In the genomic region with DNA sequence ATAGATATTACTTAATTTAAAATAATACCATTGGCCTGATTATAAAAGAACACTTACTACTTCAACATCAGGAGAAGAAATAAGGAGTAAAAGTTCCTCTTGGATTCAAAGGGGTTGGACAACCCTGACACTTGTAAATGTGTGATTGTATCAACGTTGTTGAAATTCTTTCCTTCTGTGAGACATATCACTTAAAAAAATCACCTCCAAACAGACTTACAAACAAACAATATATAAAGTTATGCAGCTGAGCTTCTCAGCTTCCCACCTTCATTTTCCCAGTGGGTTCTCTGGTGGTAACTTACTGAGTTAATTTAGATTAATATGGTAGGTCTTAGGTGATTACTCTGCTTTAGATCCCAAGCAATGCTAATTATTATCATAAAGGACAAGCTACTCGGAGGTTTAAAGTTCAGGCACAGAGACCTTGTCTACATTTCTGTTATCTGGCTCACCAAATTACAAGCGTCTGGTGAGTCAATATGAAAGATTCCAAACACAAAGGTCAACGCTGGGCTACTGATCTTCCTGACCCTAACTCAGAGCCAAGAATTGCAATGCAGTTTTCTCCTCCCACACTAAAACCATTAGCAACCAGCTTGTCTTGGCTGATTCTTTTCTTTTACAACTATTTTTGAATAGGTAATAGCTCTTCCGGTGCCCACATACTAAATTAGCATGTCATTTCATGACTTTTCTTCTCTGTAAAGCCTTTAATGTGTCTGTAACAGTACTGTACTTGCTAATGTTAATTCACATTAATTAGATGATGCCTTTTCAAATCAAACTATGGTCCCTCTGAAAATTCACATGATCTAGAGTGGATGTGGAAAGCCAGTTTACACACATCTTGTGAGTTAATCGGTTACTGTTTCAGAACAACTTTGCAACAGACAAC, we compare ENCODE assay signal across 2 cellular contexts.
TF ChIP-seq lines count a peak whose summit lies in the region.

No MANE protein-coding gene starts in this region.

TF ChIP-seq in K562, 482 proteins besides CTCF, POLR2A, EP300 and RAD21 (continued from another document and continues in another):
- TF ChIP-seq, protein P1, sequence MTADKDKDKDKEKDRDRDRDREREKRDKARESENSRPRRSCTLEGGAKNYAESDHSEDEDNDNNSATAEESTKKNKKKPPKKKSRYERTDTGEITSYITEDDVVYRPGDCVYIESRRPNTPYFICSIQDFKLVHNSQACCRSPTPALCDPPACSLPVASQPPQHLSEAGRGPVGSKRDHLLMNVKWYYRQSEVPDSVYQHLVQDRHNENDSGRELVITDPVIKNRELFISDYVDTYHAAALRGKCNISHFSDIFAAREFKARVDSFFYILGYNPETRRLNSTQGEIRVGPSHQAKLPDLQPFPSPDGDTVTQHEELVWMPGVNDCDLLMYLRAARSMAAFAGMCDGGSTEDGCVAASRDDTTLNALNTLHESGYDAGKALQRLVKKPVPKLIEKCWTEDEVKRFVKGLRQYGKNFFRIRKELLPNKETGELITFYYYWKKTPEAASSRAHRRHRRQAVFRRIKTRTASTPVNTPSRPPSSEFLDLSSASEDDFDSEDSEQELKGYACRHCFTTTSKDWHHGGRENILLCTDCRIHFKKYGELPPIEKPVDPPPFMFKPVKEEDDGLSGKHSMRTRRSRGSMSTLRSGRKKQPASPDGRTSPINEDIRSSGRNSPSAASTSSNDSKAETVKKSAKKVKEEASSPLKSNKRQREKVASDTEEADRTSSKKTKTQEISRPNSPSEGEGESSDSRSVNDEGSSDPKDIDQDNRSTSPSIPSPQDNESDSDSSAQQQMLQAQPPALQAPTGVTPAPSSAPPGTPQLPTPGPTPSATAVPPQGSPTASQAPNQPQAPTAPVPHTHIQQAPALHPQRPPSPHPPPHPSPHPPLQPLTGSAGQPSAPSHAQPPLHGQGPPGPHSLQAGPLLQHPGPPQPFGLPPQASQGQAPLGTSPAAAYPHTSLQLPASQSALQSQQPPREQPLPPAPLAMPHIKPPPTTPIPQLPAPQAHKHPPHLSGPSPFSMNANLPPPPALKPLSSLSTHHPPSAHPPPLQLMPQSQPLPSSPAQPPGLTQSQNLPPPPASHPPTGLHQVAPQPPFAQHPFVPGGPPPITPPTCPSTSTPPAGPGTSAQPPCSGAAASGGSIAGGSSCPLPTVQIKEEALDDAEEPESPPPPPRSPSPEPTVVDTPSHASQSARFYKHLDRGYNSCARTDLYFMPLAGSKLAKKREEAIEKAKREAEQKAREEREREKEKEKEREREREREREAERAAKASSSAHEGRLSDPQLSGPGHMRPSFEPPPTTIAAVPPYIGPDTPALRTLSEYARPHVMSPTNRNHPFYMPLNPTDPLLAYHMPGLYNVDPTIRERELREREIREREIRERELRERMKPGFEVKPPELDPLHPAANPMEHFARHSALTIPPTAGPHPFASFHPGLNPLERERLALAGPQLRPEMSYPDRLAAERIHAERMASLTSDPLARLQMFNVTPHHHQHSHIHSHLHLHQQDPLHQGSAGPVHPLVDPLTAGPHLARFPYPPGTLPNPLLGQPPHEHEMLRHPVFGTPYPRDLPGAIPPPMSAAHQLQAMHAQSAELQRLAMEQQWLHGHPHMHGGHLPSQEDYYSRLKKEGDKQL (CRISPR knock-in tag; IDR thresholded peaks at IDR 0.05; ENCODE audit: borderline replicate concordance): no peak
- no peak for TF ChIP-seq BDP1 (IDR thresholded peaks at IDR 0.05; ENCODE audit: insufficient read depth, insufficient read length)
- TF ChIP-seq NELFE (IDR thresholded peaks at IDR 0.05; ENCODE audit: insufficient read depth, insufficient read length): no peak
- TF ChIP-seq, protein P2, sequence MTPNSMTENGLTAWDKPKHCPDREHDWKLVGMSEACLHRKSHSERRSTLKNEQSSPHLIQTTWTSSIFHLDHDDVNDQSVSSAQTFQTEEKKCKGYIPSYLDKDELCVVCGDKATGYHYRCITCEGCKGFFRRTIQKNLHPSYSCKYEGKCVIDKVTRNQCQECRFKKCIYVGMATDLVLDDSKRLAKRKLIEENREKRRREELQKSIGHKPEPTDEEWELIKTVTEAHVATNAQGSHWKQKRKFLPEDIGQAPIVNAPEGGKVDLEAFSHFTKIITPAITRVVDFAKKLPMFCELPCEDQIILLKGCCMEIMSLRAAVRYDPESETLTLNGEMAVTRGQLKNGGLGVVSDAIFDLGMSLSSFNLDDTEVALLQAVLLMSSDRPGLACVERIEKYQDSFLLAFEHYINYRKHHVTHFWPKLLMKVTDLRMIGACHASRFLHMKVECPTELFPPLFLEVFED (CRISPR knock-in tag; conservative IDR thresholded peaks at IDR 0.05): no peak
- TF ChIP-seq FOXK1 (CRISPR knock-in tag; IDR thresholded peaks at IDR 0.05; ENCODE audit: borderline replicate concordance): no peak
- TF ChIP-seq, protein P3, sequence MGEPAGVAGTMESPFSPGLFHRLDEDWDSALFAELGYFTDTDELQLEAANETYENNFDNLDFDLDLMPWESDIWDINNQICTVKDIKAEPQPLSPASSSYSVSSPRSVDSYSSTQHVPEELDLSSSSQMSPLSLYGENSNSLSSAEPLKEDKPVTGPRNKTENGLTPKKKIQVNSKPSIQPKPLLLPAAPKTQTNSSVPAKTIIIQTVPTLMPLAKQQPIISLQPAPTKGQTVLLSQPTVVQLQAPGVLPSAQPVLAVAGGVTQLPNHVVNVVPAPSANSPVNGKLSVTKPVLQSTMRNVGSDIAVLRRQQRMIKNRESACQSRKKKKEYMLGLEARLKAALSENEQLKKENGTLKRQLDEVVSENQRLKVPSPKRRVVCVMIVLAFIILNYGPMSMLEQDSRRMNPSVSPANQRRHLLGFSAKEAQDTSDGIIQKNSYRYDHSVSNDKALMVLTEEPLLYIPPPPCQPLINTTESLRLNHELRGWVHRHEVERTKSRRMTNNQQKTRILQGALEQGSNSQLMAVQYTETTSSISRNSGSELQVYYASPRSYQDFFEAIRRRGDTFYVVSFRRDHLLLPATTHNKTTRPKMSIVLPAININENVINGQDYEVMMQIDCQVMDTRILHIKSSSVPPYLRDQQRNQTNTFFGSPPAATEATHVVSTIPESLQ (CRISPR knock-in tag; IDR thresholded peaks at IDR 0.05): no peak
- TF ChIP-seq ZNF766 (CRISPR knock-in tag; conservative IDR thresholded peaks at IDR 0.05): no peak
- no peak for TF ChIP-seq GATA2 (CRISPR knock-in tag; IDR thresholded peaks at IDR 0.05)
- TF ChIP-seq, protein P4, sequence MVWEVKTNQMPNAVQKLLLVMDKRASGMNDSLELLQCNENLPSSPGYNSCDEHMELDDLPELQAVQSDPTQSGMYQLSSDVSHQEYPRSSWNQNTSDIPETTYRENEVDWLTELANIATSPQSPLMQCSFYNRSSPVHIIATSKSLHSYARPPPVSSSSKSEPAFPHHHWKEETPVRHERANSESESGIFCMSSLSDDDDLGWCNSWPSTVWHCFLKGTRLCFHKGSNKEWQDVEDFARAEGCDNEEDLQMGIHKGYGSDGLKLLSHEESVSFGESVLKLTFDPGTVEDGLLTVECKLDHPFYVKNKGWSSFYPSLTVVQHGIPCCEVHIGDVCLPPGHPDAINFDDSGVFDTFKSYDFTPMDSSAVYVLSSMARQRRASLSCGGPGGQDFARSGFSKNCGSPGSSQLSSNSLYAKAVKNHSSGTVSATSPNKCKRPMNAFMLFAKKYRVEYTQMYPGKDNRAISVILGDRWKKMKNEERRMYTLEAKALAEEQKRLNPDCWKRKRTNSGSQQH (CRISPR knock-in tag; IDR thresholded peaks at IDR 0.05): no peak
- TF ChIP-seq ZNF584 (CRISPR knock-in tag; IDR thresholded peaks at IDR 0.05; ENCODE audit: low read depth): no peak
- TF ChIP-seq, protein P5, sequence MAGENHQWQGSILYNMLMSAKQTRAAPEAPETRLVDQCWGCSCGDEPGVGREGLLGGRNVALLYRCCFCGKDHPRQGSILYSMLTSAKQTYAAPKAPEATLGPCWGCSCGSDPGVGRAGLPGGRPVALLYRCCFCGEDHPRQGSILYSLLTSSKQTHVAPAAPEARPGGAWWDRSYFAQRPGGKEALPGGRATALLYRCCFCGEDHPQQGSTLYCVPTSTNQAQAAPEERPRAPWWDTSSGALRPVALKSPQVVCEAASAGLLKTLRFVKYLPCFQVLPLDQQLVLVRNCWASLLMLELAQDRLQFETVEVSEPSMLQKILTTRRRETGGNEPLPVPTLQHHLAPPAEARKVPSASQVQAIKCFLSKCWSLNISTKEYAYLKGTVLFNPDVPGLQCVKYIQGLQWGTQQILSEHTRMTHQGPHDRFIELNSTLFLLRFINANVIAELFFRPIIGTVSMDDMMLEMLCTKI (IDR thresholded peaks at IDR 0.05; ENCODE audit: partially characterized antibody): no peak

TF ChIP-seq in HepG2, 621 proteins besides CTCF, POLR2A, EP300 and RAD21 (continued from another document and continues in another):
- TF ChIP-seq, protein P6, sequence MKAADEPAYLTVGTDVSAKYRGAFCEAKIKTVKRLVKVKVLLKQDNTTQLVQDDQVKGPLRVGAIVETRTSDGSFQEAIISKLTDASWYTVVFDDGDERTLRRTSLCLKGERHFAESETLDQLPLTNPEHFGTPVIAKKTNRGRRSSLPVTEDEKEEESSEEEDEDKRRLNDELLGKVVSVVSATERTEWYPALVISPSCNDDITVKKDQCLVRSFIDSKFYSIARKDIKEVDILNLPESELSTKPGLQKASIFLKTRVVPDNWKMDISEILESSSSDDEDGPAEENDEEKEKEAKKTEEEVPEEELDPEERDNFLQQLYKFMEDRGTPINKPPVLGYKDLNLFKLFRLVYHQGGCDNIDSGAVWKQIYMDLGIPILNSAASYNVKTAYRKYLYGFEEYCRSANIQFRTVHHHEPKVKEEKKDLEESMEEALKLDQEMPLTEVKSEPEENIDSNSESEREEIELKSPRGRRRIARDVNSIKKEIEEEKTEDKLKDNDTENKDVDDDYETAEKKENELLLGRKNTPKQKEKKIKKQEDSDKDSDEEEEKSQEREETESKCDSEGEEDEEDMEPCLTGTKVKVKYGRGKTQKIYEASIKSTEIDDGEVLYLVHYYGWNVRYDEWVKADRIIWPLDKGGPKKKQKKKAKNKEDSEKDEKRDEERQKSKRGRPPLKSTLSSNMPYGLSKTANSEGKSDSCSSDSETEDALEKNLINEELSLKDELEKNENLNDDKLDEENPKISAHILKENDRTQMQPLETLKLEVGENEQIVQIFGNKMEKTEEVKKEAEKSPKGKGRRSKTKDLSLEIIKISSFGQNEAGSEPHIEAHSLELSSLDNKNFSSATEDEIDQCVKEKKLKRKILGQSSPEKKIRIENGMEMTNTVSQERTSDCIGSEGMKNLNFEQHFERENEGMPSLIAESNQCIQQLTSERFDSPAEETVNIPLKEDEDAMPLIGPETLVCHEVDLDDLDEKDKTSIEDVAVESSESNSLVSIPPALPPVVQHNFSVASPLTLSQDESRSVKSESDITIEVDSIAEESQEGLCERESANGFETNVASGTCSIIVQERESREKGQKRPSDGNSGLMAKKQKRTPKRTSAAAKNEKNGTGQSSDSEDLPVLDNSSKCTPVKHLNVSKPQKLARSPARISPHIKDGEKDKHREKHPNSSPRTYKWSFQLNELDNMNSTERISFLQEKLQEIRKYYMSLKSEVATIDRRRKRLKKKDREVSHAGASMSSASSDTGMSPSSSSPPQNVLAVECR (CRISPR knock-in tag; IDR thresholded peaks at IDR 0.05; ENCODE audit: borderline replicate concordance): peak; percentile 37; the same call in 1 of the 2 replicates
- TF ChIP-seq SP4 (CRISPR knock-in tag; IDR thresholded peaks at IDR 0.05) (no peak), IRX3 (CRISPR knock-in tag; IDR thresholded peaks at IDR 0.05; ENCODE audit: borderline replicate concordance, low read depth) (no peak), ELF4 (CRISPR knock-in tag; IDR thresholded peaks at IDR 0.05; ENCODE audit: borderline replicate concordance) (0 out of 2 replicates have a peak, but pooled peaks have one; percentile 43), ZNF607 (CRISPR knock-in tag; IDR thresholded peaks at IDR 0.05; ENCODE audit: borderline replicate concordance) (peak; percentile 28; the same call in 1 of the 2 replicates), KLF13 (CRISPR knock-in tag; IDR thresholded peaks at IDR 0.05) (no peak), YEATS4 (CRISPR knock-in tag; IDR thresholded peaks at IDR 0.05; ENCODE audit: borderline replicate concordance) (no peak), ZNF235 (CRISPR knock-in tag; IDR thresholded peaks at IDR 0.05; ENCODE audit: borderline replicate concordance) (no peak), CBX2 (IDR thresholded peaks at IDR 0.05; ENCODE audit: low read depth, low read length) (no peak), CBX2 (CRISPR knock-in tag; IDR thresholded peaks at IDR 0.05; ENCODE audit: low read depth) (no peak), RFX5 (IDR thresholded peaks at IDR 0.05; ENCODE audit: low read depth, low read length) (no peak), HDAC1 (CRISPR knock-in tag; IDR thresholded peaks at IDR 0.05) (peak; percentile 74), ZNF234 (CRISPR knock-in tag; conservative IDR thresholded peaks at IDR 0.05) (no peak), ZNF460 (CRISPR knock-in tag; IDR thresholded peaks at IDR 0.05; ENCODE audit: borderline replicate concordance) (no peak)
- TF ChIP-seq, protein P7, sequence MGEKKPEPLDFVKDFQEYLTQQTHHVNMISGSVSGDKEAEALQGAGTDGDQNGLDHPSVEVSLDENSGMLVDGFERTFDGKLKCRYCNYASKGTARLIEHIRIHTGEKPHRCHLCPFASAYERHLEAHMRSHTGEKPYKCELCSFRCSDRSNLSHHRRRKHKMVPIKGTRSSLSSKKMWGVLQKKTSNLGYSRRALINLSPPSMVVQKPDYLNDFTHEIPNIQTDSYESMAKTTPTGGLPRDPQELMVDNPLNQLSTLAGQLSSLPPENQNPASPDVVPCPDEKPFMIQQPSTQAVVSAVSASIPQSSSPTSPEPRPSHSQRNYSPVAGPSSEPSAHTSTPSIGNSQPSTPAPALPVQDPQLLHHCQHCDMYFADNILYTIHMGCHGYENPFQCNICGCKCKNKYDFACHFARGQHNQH (CRISPR knock-in tag; IDR thresholded peaks at IDR 0.05): peak; percentile 84
- TF ChIP-seq, protein P1 (CRISPR knock-in tag; IDR thresholded peaks at IDR 0.05; ENCODE audit: low read depth): peak; percentile 88
